24 cellular contexts compared by ENCODE assay signal in the genomic region with DNA sequence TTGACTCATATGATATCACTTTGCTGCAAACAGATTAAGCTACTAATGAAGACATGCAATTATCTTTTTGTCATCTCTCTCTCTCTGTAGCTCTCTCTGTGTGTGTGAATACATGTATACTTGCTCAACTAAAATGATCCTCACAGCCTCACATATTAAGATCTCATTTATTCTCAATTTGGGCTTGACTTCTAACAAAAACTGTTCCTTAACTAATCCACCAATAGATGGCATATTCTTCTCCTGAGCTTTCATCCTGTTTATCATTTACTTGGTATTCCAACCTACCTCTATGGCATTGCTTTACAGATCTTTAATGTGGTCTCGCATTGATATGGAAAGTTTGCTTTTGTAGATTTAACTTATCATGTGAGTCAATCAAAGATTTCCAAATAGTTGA.
DNase-seq lines count a peak whose midpoint lies in the region; ATAC-seq and TF ChIP-seq lines count a peak whose summit lies in the region.
"Had no signal": no experiment of that assay in that cellular context is flagged by ENCODE, and none has a peak within 500 bp of the region (broad histone marks: within the 10 kb centered on the region; RNA-seq: fewer than 3 reads in every experiment).

No MANE protein-coding gene starts in this region.

- no peak overlapping the region for H3K27ac ChIP-seq in PC-3 (ENCODE audit: low read length)
- H3K27ac ChIP-seq: GM23248, WERI-Rb-1 had no signal

- POLR2A ChIA-PET in PC-3 (lab: Charles Lee; ENCODE audit: unreplicated experiment), result no interaction called here

- CTCF ChIA-PET in PC-3 (lab: Charles Lee), result no interaction called here

- no peaks in the 10 kb centered on the region for H3K79me2 ChIP-seq in PC-3 (ENCODE audit: low read length)

- TF ChIP-seq CTCF in LNCAP (IDR thresholded peaks at IDR 0.05) (peak; percentile 20; the same call in 1 of the 2 replicates), PC-3 (conservative IDR thresholded peaks at IDR 0.05; ENCODE audit: low read depth, low read length) (peak; percentile 51), kidney epithelial cell (IDR thresholded peaks at IDR 0.05; ENCODE audit: insufficient read depth, low read length, poor library complexity, severe bottlenecking) (peak; percentile 4), foreskin fibroblast (IDR thresholded peaks at IDR 0.05; ENCODE audit: low read depth, low read length) (no peak)

- H3K9me3 ChIP-seq in PC-3 (ENCODE audit: low read length), result no peaks in the 10 kb centered on the region

- H3K4me2 ChIP-seq in PC-3 (ENCODE audit: low read length), result no peak overlapping the region

- no TSS peak for BruUV-seq in PC-3 (replicated peaks; lab: Mats Ljungman, UMichigan)

- no peaks in the 10 kb centered on the region for H3F3A ChIP-seq in PC-3 (ENCODE audit: low read length, unreplicated experiment)

- no peak for ATAC-seq in PC-3
- ATAC-seq: left ventricle myocardium superior, mucosa of descending colon had no signal

- no peaks in the 10 kb centered on the region for H4K20me1 ChIP-seq in PC-3 (ENCODE audit: low read length)

- H3K27me3 ChIP-seq in PC-3 (ENCODE audit: low read length) (no peaks in the 10 kb centered on the region), kidney epithelial cell (ENCODE audit: control insufficient read depth, insufficient read depth, low read length) (peaks cover 2% of the 10 kb centered on the region)

- DNase-seq in NCI-H2107 treated with DMSO at 0.1 percent for 48 hours (lab: John Stamatoyannopoulos, UW; ENCODE audit: unreplicated experiment), result peak; percentile 26
- DNase-seq in NCI-H2107 (lab: John Stamatoyannopoulos, UW), result no peak
- DNase-seq in PC-3, result peak; percentile 2
- no peak for DNase-seq in kidney epithelial cell (ENCODE audit: low read depth)
- no peak for DNase-seq in amniotic stem cell (lab: John Stamatoyannopoulos, UW)
- no peak for DNase-seq in foreskin melanocyte
- DNase-seq in foreskin fibroblast, result no peak
- DNase-seq: activated CD4-positive, alpha-beta T cell treated with anti-CD3 and anti-CD28 coated beads, Interleukin-2, amount 50 U/mL, for 4 hours; activated naive CD4-positive, alpha-beta T cell; aorta; C1 segment of cervical spinal cord; central memory CD4-positive, alpha-beta T cell; effector CD8-positive, alpha-beta T cell; GDM1; glutamatergic neuron; GM23248; Karpas-422; left ventricle myocardium superior; mucosa of descending colon; NK-92 treated with Interleukin-12 subunit alpha and Interleukin-12 subunit beta, amount 100 ng/mL, for 24 hours; stimulated activated CD4-positive, alpha-beta T cell treated with anti-CD3 and anti-CD28 coated beads, Interleukin-12 subunit alpha, Interleukin-12 subunit beta, amount 100 ng/mL, for 4 hours; stimulated activated CD8-positive, alpha-beta memory T cell treated with anti-CD3 and anti-CD28 coated beads, Interleukin-4, amount 100 ng/mL, for 48 hours; WERI-Rb-1 had no signal

- peaks cover 13% of the 10 kb centered on the region for H3K4me1 ChIP-seq in PC-3 (ENCODE audit: insufficient read depth, low read length)

- no peak overlapping the region for H2AFZ ChIP-seq in PC-3 (ENCODE audit: low read length)
- H2AFZ ChIP-seq: GM23248 had no signal

- intact Hi-C loops in PC-3 (cut with micrococcal nuclease), result no loop called here

- no peak overlapping the region for H3K9ac ChIP-seq in PC-3 (ENCODE audit: low read length)
- H3K9ac ChIP-seq: GM23248 had no signal

- H3K4me3 ChIP-seq in PC-3 (ENCODE audit: low read length) (no peak overlapping the region), kidney epithelial cell (ENCODE audit: low read depth, low read length) (no peak overlapping the region), foreskin fibroblast (ENCODE audit: low read depth in 1 of 2, low read length in 2 of 2) (no peak overlapping the region)
- H3K4me3 ChIP-seq: GM23248, mucosa of descending colon had no signal

- H3K9me2 ChIP-seq in PC-3 (replicated peaks; ENCODE audit: low read length), result no peaks in the 10 kb centered on the region

- no peaks in the 10 kb centered on the region for H3K36me3 ChIP-seq in PC-3 (ENCODE audit: low read depth, low read length)
- H3K36me3 ChIP-seq in kidney epithelial cell (ENCODE audit: control insufficient read depth, insufficient read depth, low read length), result no peaks in the 10 kb centered on the region
- H3K36me3 ChIP-seq: WERI-Rb-1 had no signal

Comparison
In these comparisons a context has a peak if more than half of its experiments do, and no peak if none do; other contexts are left out.
1. DNase-seq: peak in NCI-H2107 treated with DMSO at 0.1 percent for 48 hours (single experiment) and PC-3 (single experiment); none in NCI-H2107 (single experiment), kidney epithelial cell (single experiment), amniotic stem cell (single experiment), foreskin melanocyte (single experiment) and foreskin fibroblast (0 of 2).